22 cellular contexts compared by ENCODE assay signal in the genomic region with DNA sequence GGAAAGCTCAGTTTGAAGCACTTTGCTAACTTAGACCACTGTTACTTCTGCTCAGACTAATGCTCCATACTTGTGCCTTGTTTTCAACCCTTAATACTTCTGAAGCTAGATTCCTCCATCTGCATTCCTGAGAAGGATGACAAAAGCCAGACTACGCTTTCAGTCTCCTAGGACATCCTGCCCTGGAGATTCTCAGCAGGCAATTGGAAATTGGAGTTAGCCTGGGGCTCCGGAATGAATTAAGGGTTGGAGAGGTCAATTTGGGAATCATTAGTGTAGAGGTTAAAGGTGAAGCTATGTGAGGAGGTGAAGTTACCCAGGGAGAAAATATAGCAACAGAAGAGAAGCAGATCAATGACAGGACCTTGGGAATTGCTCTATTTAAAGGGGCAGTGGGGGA.
"Had no signal": no experiment of that assay in that cellular context is flagged by ENCODE, and none has a peak within 500 bp of the region (broad histone marks: within the 10 kb centered on the region; RNA-seq: fewer than 3 reads in every experiment).

No MANE protein-coding gene starts in this region.

- H3K27me3 Mint-ChIP-seq: activated naive CD8-positive, alpha-beta T cell treated with anti-CD3 and anti-CD28 coated beads, Interleukin-2, amount 50 U/mL, for 24 hours had no signal

- H3K27ac ChIP-seq: body of pancreas, foreskin keratinocyte, left ventricle myocardium inferior, pancreas, thyroid gland had no signal

- H3K4me3 Mint-ChIP-seq: activated CD8-positive, alpha-beta T cell treated with anti-CD3 and anti-CD28 coated beads for 36 hours; activated naive CD8-positive, alpha-beta T cell treated with anti-CD3 and anti-CD28 coated beads, Interleukin-2, amount 50 U/mL, for 24 hours; activated T-helper 1 cell treated with anti-CD3 and anti-CD28 coated beads, Interleukin-12 subunit alpha, Interleukin-12 subunit beta, Interleukin-2, Interleukin-4 antibody, amounts not matched to agents 30 ng/mL and 10 ng/mL and 1 ng/mL, durations not matched to agents 14 hours and 24 hours and 36 hours; dendritic cell treated with granulocyte-macrophage colony-stimulating factor and Interleukin-4, amounts not matched to agents 40 ng/mL and 50 ng/mL, for 4 days had no signal

- H3K9me3 Mint-ChIP-seq: activated CD8-positive, alpha-beta T cell treated with anti-CD3 and anti-CD28 coated beads for 36 hours; activated naive CD8-positive, alpha-beta T cell treated with anti-CD3 and anti-CD28 coated beads, Interleukin-2, amount 50 U/mL, for 24 hours; activated T-helper 1 cell treated with anti-CD3 and anti-CD28 coated beads, Interleukin-12 subunit alpha, Interleukin-12 subunit beta, Interleukin-2, Interleukin-4 antibody, amounts not matched to agents 30 ng/mL and 10 ng/mL and 1 ng/mL, durations not matched to agents 14 hours and 24 hours and 36 hours; dendritic cell treated with granulocyte-macrophage colony-stimulating factor and Interleukin-4, amounts not matched to agents 40 ng/mL and 50 ng/mL, for 4 days had no signal

- FAIRE-seq: pancreas had no signal

- H3K4me1 Mint-ChIP-seq: activated naive CD8-positive, alpha-beta T cell treated with anti-CD3 and anti-CD28 coated beads, Interleukin-2, amount 50 U/mL, for 24 hours had no signal

- DNase-seq: activated CD4-positive, alpha-beta T cell treated with anti-CD3 and anti-CD28 coated beads for 48 hours; activated CD4-positive, CD25-positive, alpha-beta regulatory T cell; activated CD8-positive, alpha-beta T cell treated with anti-CD3 and anti-CD28 coated beads for 36 hours; activated gamma-delta T cell; activated naive CD4-positive, alpha-beta T cell treated with anti-CD3 and anti-CD28 coated beads, Interleukin-2, amount 50 U/mL, for 16 hours; activated naive CD8-positive, alpha-beta T cell treated with anti-CD3 and anti-CD28 coated beads, Interleukin-2, amount 50 U/mL, for 24 hours; anterior cingulate cortex; body of pancreas; effector CD8-positive, alpha-beta T cell; foreskin keratinocyte; left ventricle myocardium inferior; mammary epithelial cell; mucosa of descending colon; pancreas; right cardiac atrium; stimulated activated CD4-positive, alpha-beta T cell treated with anti-CD3 and anti-CD28 coated beads, Interleukin-4, amount 100 ng/mL, for 24 hours; stimulated activated naive CD8-positive, alpha-beta T cell treated with anti-CD3 and anti-CD28 coated beads, Interleukin-15, Interleukin-2, amounts not matched to agents 100 U/mL and 50 U/mL, for 24 hours; substantia nigra; T1000; thyroid gland had no signal

- H3K27ac Mint-ChIP-seq: activated CD8-positive, alpha-beta T cell treated with anti-CD3 and anti-CD28 coated beads for 36 hours; activated naive CD8-positive, alpha-beta T cell treated with anti-CD3 and anti-CD28 coated beads, Interleukin-2, amount 50 U/mL, for 24 hours; activated T-helper 1 cell treated with anti-CD3 and anti-CD28 coated beads, Interleukin-12 subunit alpha, Interleukin-12 subunit beta, Interleukin-2, Interleukin-4 antibody, amounts not matched to agents 30 ng/mL and 10 ng/mL and 1 ng/mL, durations not matched to agents 14 hours and 24 hours and 36 hours; dendritic cell treated with granulocyte-macrophage colony-stimulating factor and Interleukin-4, amounts not matched to agents 40 ng/mL and 50 ng/mL, for 4 days had no signal

- H3K4me3 ChIP-seq: body of pancreas, left ventricle myocardium inferior, mucosa of descending colon, pancreas, thyroid gland had no signal

- H3K36me3 ChIP-seq: left ventricle myocardium inferior, pancreas, thyroid gland had no signal

- H3K9me3 ChIP-seq: body of pancreas, left ventricle myocardium inferior, mucosa of descending colon, pancreas, thyroid gland had no signal

- ATAC-seq: activated CD8-positive, alpha-beta T cell treated with anti-CD3 and anti-CD28 coated beads for 36 hours; activated naive CD8-positive, alpha-beta T cell treated with anti-CD3 and anti-CD28 coated beads, Interleukin-2, amount 50 U/mL, for 24 hours; body of pancreas; foreskin keratinocyte; mucosa of descending colon; pancreas; right cardiac atrium; stimulated activated naive CD8-positive, alpha-beta T cell treated with anti-CD3 and anti-CD28 coated beads, Interleukin-15, Interleukin-2, amounts not matched to agents 100 U/mL and 50 U/mL, for 24 hours had no signal

- H3K4me1 ChIP-seq: body of pancreas, foreskin keratinocyte, left ventricle myocardium inferior, pancreas, thyroid gland had no signal

- H3K27me3 ChIP-seq: body of pancreas, foreskin keratinocyte had no signal
